3 cellular contexts compared by ENCODE assay signal in the genomic region with DNA sequence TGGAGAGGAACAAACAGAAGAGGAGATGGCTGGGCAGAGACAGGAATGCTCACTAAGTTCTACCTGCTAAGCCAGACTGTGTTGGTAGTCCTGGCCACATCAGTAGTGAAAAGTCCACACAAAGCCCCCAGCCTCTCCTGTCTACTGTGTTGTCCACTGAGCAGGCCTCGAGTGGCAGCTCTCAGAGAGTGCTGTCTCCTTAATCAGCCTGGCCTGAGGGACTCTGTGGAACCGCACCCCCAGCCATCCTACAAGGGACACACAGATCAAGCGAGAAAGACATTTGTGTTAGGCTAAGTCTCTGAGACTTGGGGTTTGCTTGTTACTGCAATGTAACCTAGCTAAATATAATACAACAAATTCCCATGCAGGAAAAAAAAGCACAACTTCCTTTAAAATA.
TF ChIP-seq lines count a peak whose summit lies in the region.

No MANE protein-coding gene starts in this region.

TF ChIP-seq in A549, 52 proteins besides CTCF, POLR2A, EP300 and RAD21 (continued from another document):
- TF ChIP-seq NPAS2 (CRISPR knock-in tag; IDR thresholded peaks at IDR 0.05; ENCODE audit: borderline replicate concordance) = no peak
- no peak for TF ChIP-seq JUNB (IDR thresholded peaks at IDR 0.05)
- TF ChIP-seq, protein P1, sequence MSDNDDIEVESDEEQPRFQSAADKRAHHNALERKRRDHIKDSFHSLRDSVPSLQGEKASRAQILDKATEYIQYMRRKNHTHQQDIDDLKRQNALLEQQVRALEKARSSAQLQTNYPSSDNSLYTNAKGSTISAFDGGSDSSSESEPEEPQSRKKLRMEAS (IDR thresholded peaks at IDR 0.05) = no peak
- TF ChIP-seq CHD2 (IDR thresholded peaks at IDR 0.05; ENCODE audit: low read length, partially characterized antibody) = no peak
- TF ChIP-seq RARB (CRISPR knock-in tag; IDR thresholded peaks at IDR 0.05) = no peak

TF ChIP-seq in SK-N-SH, 30 proteins besides CTCF, POLR2A, EP300 and RAD21 (continued from another document):
- TF ChIP-seq, protein P2, sequence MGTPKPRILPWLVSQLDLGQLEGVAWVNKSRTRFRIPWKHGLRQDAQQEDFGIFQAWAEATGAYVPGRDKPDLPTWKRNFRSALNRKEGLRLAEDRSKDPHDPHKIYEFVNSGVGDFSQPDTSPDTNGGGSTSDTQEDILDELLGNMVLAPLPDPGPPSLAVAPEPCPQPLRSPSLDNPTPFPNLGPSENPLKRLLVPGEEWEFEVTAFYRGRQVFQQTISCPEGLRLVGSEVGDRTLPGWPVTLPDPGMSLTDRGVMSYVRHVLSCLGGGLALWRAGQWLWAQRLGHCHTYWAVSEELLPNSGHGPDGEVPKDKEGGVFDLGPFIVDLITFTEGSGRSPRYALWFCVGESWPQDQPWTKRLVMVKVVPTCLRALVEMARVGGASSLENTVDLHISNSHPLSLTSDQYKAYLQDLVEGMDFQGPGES (IDR thresholded peaks at IDR 0.05; ENCODE audit: low read depth, low read length) = no peak
- no peak for TF ChIP-seq ELF1 (IDR thresholded peaks at IDR 0.05)

TF ChIP-seq in WTC11, 78 proteins besides CTCF, POLR2A, EP300 and RAD21 (continued from another document):
- TF ChIP-seq, protein P3, sequence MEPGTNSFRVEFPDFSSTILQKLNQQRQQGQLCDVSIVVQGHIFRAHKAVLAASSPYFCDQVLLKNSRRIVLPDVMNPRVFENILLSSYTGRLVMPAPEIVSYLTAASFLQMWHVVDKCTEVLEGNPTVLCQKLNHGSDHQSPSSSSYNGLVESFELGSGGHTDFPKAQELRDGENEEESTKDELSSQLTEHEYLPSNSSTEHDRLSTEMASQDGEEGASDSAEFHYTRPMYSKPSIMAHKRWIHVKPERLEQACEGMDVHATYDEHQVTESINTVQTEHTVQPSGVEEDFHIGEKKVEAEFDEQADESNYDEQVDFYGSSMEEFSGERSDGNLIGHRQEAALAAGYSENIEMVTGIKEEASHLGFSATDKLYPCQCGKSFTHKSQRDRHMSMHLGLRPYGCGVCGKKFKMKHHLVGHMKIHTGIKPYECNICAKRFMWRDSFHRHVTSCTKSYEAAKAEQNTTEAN (CRISPR knock-in tag; IDR thresholded peaks at IDR 0.05) = no peak
- TF ChIP-seq, protein P4, sequence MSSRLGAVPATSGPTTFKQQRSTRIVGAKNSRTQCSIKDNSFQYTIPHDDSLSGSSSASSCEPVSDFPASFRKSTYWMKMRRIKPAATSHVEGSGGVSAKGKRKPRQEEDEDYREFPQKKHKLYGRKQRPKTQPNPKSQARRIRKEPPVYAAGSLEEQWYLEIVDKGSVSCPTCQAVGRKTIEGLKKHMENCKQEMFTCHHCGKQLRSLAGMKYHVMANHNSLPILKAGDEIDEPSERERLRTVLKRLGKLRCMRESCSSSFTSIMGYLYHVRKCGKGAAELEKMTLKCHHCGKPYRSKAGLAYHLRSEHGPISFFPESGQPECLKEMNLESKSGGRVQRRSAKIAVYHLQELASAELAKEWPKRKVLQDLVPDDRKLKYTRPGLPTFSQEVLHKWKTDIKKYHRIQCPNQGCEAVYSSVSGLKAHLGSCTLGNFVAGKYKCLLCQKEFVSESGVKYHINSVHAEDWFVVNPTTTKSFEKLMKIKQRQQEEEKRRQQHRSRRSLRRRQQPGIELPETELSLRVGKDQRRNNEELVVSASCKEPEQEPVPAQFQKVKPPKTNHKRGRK (CRISPR knock-in tag; IDR thresholded peaks at IDR 0.05; ENCODE audit: borderline replicate concordance) = no peak
- TF ChIP-seq NR2C2 (CRISPR knock-in tag; IDR thresholded peaks at IDR 0.05) (no peak), ZNF121 (CRISPR knock-in tag; IDR thresholded peaks at IDR 0.05) (no peak), FOXP1 (CRISPR knock-in tag; IDR thresholded peaks at IDR 0.05; ENCODE audit: borderline replicate concordance) (no peak), SOX15 (CRISPR knock-in tag; IDR thresholded peaks at IDR 0.05) (no peak), SP1 (CRISPR knock-in tag; conservative IDR thresholded peaks at IDR 0.05) (no peak), ESRRA (CRISPR knock-in tag; IDR thresholded peaks at IDR 0.05; ENCODE audit: borderline replicate concordance) (no peak)
- TF ChIP-seq, protein P5, sequence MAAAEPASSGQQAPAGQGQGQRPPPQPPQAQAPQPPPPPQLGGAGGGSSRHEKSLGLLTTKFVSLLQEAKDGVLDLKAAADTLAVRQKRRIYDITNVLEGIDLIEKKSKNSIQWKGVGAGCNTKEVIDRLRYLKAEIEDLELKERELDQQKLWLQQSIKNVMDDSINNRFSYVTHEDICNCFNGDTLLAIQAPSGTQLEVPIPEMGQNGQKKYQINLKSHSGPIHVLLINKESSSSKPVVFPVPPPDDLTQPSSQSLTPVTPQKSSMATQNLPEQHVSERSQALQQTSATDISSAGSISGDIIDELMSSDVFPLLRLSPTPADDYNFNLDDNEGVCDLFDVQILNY (CRISPR knock-in tag; IDR thresholded peaks at IDR 0.05) = no peak
- TF ChIP-seq, protein P6, sequence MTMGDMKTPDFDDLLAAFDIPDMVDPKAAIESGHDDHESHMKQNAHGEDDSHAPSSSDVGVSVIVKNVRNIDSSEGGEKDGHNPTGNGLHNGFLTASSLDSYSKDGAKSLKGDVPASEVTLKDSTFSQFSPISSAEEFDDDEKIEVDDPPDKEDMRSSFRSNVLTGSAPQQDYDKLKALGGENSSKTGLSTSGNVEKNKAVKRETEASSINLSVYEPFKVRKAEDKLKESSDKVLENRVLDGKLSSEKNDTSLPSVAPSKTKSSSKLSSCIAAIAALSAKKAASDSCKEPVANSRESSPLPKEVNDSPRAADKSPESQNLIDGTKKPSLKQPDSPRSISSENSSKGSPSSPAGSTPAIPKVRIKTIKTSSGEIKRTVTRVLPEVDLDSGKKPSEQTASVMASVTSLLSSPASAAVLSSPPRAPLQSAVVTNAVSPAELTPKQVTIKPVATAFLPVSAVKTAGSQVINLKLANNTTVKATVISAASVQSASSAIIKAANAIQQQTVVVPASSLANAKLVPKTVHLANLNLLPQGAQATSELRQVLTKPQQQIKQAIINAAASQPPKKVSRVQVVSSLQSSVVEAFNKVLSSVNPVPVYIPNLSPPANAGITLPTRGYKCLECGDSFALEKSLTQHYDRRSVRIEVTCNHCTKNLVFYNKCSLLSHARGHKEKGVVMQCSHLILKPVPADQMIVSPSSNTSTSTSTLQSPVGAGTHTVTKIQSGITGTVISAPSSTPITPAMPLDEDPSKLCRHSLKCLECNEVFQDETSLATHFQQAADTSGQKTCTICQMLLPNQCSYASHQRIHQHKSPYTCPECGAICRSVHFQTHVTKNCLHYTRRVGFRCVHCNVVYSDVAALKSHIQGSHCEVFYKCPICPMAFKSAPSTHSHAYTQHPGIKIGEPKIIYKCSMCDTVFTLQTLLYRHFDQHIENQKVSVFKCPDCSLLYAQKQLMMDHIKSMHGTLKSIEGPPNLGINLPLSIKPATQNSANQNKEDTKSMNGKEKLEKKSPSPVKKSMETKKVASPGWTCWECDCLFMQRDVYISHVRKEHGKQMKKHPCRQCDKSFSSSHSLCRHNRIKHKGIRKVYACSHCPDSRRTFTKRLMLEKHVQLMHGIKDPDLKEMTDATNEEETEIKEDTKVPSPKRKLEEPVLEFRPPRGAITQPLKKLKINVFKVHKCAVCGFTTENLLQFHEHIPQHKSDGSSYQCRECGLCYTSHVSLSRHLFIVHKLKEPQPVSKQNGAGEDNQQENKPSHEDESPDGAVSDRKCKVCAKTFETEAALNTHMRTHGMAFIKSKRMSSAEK (CRISPR knock-in tag; IDR thresholded peaks at IDR 0.05; ENCODE audit: borderline replicate concordance) = no peak
- TF ChIP-seq, protein P7, sequence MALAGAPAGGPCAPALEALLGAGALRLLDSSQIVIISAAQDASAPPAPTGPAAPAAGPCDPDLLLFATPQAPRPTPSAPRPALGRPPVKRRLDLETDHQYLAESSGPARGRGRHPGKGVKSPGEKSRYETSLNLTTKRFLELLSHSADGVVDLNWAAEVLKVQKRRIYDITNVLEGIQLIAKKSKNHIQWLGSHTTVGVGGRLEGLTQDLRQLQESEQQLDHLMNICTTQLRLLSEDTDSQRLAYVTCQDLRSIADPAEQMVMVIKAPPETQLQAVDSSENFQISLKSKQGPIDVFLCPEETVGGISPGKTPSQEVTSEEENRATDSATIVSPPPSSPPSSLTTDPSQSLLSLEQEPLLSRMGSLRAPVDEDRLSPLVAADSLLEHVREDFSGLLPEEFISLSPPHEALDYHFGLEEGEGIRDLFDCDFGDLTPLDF (CRISPR knock-in tag; IDR thresholded peaks at IDR 0.05) = no peak
